ENCODE assay signal across 12 cellular contexts in the genomic region with DNA sequence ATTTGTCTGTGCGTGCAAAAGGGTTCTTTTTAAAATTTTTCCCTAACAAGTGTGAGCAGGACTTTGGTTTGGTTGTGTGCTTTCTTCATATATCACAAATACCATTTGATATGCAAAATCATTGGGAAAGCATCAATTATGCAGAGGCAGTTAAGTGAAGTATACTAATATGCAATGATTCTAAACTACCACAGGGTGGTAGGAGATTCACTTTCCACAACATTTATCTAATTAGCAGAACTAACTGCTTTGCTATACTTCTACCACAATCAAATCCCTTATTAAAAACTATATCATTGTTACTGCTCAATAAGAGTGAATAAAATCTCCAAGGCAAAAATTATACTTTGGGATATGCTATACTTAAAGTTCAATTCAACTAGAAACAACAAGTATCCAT.
DNase-seq lines count a peak whose midpoint lies in the region; ATAC-seq, FAIRE-seq and TF ChIP-seq lines count a peak whose summit lies in the region.
"Had no signal": no experiment of that assay in that cellular context is flagged by ENCODE, and none has a peak within 500 bp of the region (broad histone marks: within the 10 kb centered on the region; RNA-seq: fewer than 3 reads in every experiment).

No MANE protein-coding gene starts in this region.

- TF ChIP-seq CTCF in AG04450 (IDR thresholded peaks at IDR 0.05; ENCODE audit: low read depth, low read length): peak; percentile 53
- TF ChIP-seq CTCF in fibroblast of the aortic adventitia (IDR thresholded peaks at IDR 0.05; ENCODE audit: insufficient read depth, low read length): peak; percentile 44

- no peaks in the 10 kb centered on the region for H3K4me1 ChIP-seq in small intestine (ENCODE audit: control insufficient read depth in 2 of 2, insufficient read depth in 1 of 2, low read depth in 1 of 2, low read length in 1 of 2)

- no peak for ATAC-seq in HG02678 (IDR thresholded peaks at IDR 0.05; ENCODE audit: unreplicated experiment)

- H3K9me3 ChIP-seq in AG04450 (ENCODE audit: control insufficient read depth, insufficient read depth, low read length) (no peaks in the 10 kb centered on the region), small intestine (ENCODE audit: control insufficient read depth, low read depth) (no peaks in the 10 kb centered on the region)

- H3K4me3 ChIP-seq in AG04450 (ENCODE audit: low read depth, low read length): no peak overlapping the region
- no peak overlapping the region for H3K4me3 ChIP-seq in fibroblast of the aortic adventitia (ENCODE audit: low read depth, low read length)
- no peak overlapping the region for H3K4me3 ChIP-seq in small intestine (ENCODE audit: low read depth in 1 of 2, low read length in 2 of 2)

- POLR2A ChIA-PET in AG04450 (lab: Yijun Ruan, JAX): no interaction called here

- 82 to 95% (median 87%) methylated on average over 1 of the region's 1 CpG for WGBS in small intestine, 3 donors

- DNase-seq in AG04450 (ENCODE audit: low read depth, low spot score): no peak
- no peak for DNase-seq in H54 (ENCODE audit: insufficient read length, low spot score)
- peak; percentile 6 for DNase-seq in RPMI7951 (ENCODE audit: low read depth)
- peak; percentile 71 for DNase-seq in fibroblast of the aortic adventitia (ENCODE audit: low read depth)
- no peak for DNase-seq in retina
- no peak for DNase-seq in central memory CD4-positive, alpha-beta T cell
- DNase-seq in small intestine: no peak
- DNase-seq: activated T-cell treated with anti-CD3 and anti-CD28 coated beads, Interleukin-2, amount 50 U/mL, for 1 hour; substantia nigra had no signal

- H3K36me3 ChIP-seq in small intestine (ENCODE audit: control insufficient read depth in 2 of 2, insufficient read depth in 2 of 2, low read length in 2 of 2): no peaks in the 10 kb centered on the region

- H3K27me3 ChIP-seq in AG04450 (ENCODE audit: control insufficient read depth, insufficient read depth, low read length): no peaks in the 10 kb centered on the region
- H3K27me3 ChIP-seq in small intestine (ENCODE audit: control insufficient read depth in 2 of 2, insufficient read depth in 2 of 2, low read length in 2 of 2): no peaks in the 10 kb centered on the region

- no peak for TF ChIP-seq POLR2A in H54 (IDR thresholded peaks at IDR 0.05; ENCODE audit: low read depth, low read length)

- FAIRE-seq in H54 (lab: Jason Lieb, UNC) (peak; percentile 33), small intestine (lab: Jason Lieb, UNC) (no peak)
- FAIRE-seq: bronchial epithelial cell had no signal

- CTCF ChIA-PET in AG04450 (lab: Charles Lee): no interaction called here

- H3K27ac ChIP-seq in AG04450 (ENCODE audit: low read depth, low read length) (no peak overlapping the region), small intestine (ENCODE audit: low read depth in 1 of 2, low read length in 1 of 2) (no peak overlapping the region)
- H3K27ac ChIP-seq: KMS-11 had no signal

Comparison
In these comparisons a context has a peak if more than half of its experiments do, and no peak if none do; other contexts are left out.
1. DNase-seq: peak in RPMI7951 (single experiment) and fibroblast of the aortic adventitia (single experiment); none in AG04450 (single experiment), H54 (single experiment), retina (single experiment), central memory CD4-positive, alpha-beta T cell (single experiment) and small intestine (single experiment).